Comparison of ENCODE assay signal across 8 cellular contexts in the genomic region with DNA sequence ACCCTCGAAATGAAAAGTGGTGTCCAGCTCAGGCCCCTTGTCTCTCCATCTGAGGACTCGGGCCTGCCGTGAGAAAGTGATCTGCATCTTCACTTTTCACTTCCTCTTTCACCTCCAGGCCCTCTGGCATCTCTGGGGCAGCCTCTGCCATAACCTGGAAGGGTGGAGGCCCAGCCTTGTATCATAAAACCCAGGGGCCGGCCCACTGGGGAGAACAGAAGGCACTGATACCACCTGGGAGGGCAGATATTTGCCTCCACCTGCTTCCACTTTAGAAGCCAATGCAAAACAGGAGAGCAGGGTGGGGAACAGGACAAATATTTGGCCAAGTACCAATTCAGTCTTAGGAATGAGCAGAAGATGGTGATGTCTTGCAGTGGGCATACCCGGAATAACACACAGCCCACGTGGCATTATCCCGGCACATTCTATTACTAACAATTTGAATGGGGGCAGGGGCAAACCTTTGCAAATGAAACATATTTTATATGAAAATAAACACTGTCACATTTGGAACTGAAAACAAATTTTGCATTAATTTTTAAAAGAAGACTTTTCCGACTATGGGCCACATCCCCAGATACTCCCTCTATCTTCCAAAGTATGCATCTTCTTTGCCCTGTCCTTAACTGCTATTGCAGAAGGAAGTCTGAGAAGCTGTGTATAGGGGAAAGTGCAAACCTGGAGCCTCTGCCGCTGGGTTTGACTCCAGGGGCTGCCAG.
DNase-seq lines count a peak whose midpoint lies in the region; ATAC-seq and TF ChIP-seq lines count a peak whose summit lies in the region.

No MANE protein-coding gene starts in this region.

- no peak overlapping the region for H3K18ac ChIP-seq in H9 (ENCODE audit: insufficient read length, low read depth, low read length)
- H3K18ac ChIP-seq in mesendoderm (ENCODE audit: low read length), result no peak overlapping the region

- 0 out of 7 replicates have a peak overlapping the region, but pooled peaks of 1 of the 3 experiments have one; percentile 53 for H3K27ac Mint-ChIP-seq in H9

- no CpG with 5 or more reads among the region's 9 CpGs for whole genome bisulfite sequencing in H9 (ENCODE audit: extremely low coverage, insufficient read length, low lambda C conversion rate)
- WGBS in mesendoderm (ENCODE audit: extremely low coverage, insufficient coverage, low lambda C conversion rate), result no CpG with 5 or more reads among the region's 9 CpGs

- in situ Hi-C loops in brain microvascular endothelial cell (cut with HindIII; ENCODE audit: low pct_ligation_motif_present, low sequenced_read_pairs), result no loop called here

- H2BK120ac ChIP-seq in H9 (ENCODE audit: low read depth, low read length, poor library complexity, severe bottlenecking) (no peak overlapping the region), mesendoderm (ENCODE audit: low read depth, low read length) (no peak overlapping the region)

- H3K4me3 ChIP-seq in MM.1S (ENCODE audit: low read length) (no peak overlapping the region), fibroblast of mammary gland (ENCODE audit: control insufficient read depth, low read depth, low read length) (no peak overlapping the region), brain microvascular endothelial cell (ENCODE audit: low read depth, low read length) (no peak overlapping the region), mesendoderm (ENCODE audit: low read length) (no peak overlapping the region)

- no peaks in the 10 kb centered on the region for H3K79me1 ChIP-seq in H9 (ENCODE audit: insufficient read depth, low read depth, low read length, poor library complexity, severe bottlenecking)
- no peaks in the 10 kb centered on the region for H3K79me1 ChIP-seq in mesendoderm (ENCODE audit: low read length)

- peak; percentile 33; the same call in 2 of the 3 replicates for TF ChIP-seq CTCF in H9 (conservative IDR thresholded peaks at IDR 0.05)
- TF ChIP-seq CTCF in MM.1S (IDR thresholded peaks at IDR 0.05; ENCODE audit: low read length), result no peak
- peak; percentile 10 for TF ChIP-seq CTCF in fibroblast of mammary gland (conservative IDR thresholded peaks at IDR 0.05; ENCODE audit: control insufficient read depth, insufficient read depth, low read depth, low read length)
- no peak for TF ChIP-seq CTCF in brain microvascular endothelial cell (IDR thresholded peaks at IDR 0.05; ENCODE audit: low read depth, low read length, missing control alignments)

- H3K4me2 ChIP-seq in H9 (ENCODE audit: insufficient read depth, insufficient read length, low read length), result no peak overlapping the region
- H3K4me2 ChIP-seq in MM.1S (ENCODE audit: low read depth, low read length), result peak overlapping the region; percentile 13; the same call in 1 of the 2 replicates
- H3K4me2 ChIP-seq in mesendoderm (ENCODE audit: low read length), result no peak overlapping the region

- no peak overlapping the region for H3T11ph ChIP-seq in H9 (ENCODE audit: low read length)

- H2BK5ac ChIP-seq in H9 (ENCODE audit: insufficient read length, low read length), result no peak overlapping the region
- H2BK5ac ChIP-seq in mesendoderm (ENCODE audit: low read length), result no peak overlapping the region

- H3K27ac ChIP-seq in H9 (ENCODE audit: insufficient read length, low read depth, low read length) (no peak overlapping the region), MM.1S (ENCODE audit: low read length) (no peak overlapping the region), brain microvascular endothelial cell (no peak overlapping the region), mesendoderm (ENCODE audit: low read depth, low read length) (no peak overlapping the region)

- H2AK5ac ChIP-seq in H9 (ENCODE audit: insufficient read length, low read length), result no peak overlapping the region
- H2AK5ac ChIP-seq in mesendoderm (ENCODE audit: low read length), result no peak overlapping the region

- no peaks in the 10 kb centered on the region for H3K27me3 Mint-ChIP-seq in H9 (ENCODE audit: low read depth)

- no peak overlapping the region for H3K4me3 Mint-ChIP-seq in H9

- DNase-seq in H9 (no peak), MM.1S (peak; percentile 39), fibroblast of mammary gland (ENCODE audit: low read depth) (no peak), GM03348 (ENCODE audit: low spot score) (no peak), brain microvascular endothelial cell (no peak), mesendoderm (no peak), amniotic stem cell (lab: John Stamatoyannopoulos, UW) (no peak)

- no peaks in the 10 kb centered on the region for H3K9me3 ChIP-seq in H9 (ENCODE audit: control insufficient read depth, low read depth, low read length)
- H3K9me3 ChIP-seq in MM.1S (replicated peaks; ENCODE audit: insufficient read depth, low read length), result no peaks in the 10 kb centered on the region

- H3K9me2 ChIP-seq in MM.1S (replicated peaks; ENCODE audit: insufficient read depth, low read length), result no peaks in the 10 kb centered on the region

- peaks cover 21 to 27% of the 10 kb centered on the region in 2 experiments for H3K4me1 Mint-ChIP-seq in H9

- no peak overlapping the region for H2BK20ac ChIP-seq in H9 (ENCODE audit: low read depth, low read length, poor library complexity, severe bottlenecking)

- H4K5ac ChIP-seq in H9 (ENCODE audit: insufficient read length, low read depth, low read length), result no peak overlapping the region
- no peak overlapping the region for H4K5ac ChIP-seq in mesendoderm (ENCODE audit: low read length)

- H2BK15ac ChIP-seq in H9 (ENCODE audit: low read depth, low read length) (no peak overlapping the region), mesendoderm (replicated peaks; ENCODE audit: low read depth) (no peak overlapping the region)

- H3K36me3 Mint-ChIP-seq in H9 (ENCODE audit: insufficient read depth in 1 of 3, low read depth in 3 of 3), result no peaks in the 10 kb centered on the region

- H3K79me2 ChIP-seq in H9 (ENCODE audit: insufficient read depth, low read length) (no peaks in the 10 kb centered on the region; the same call in 1 of the 2 replicates), MM.1S (ENCODE audit: low read length) (no peaks in the 10 kb centered on the region), mesendoderm (ENCODE audit: control insufficient read depth, insufficient read depth, low read length) (no peaks in the 10 kb centered on the region)

- no peaks in the 10 kb centered on the region for H3F3A ChIP-seq in MM.1S (ENCODE audit: insufficient read depth, low read length)

- H3K56ac ChIP-seq in H9 (ENCODE audit: insufficient read length, low read depth, low read length) (no peak overlapping the region), mesendoderm (ENCODE audit: low read length) (no peak overlapping the region)

- H3K9ac ChIP-seq in H9 (ENCODE audit: extremely low read depth, insufficient read length, low read length), result no peak overlapping the region
- no peak overlapping the region for H3K9ac ChIP-seq in MM.1S (ENCODE audit: low read length)
- H3K9ac ChIP-seq in mesendoderm (ENCODE audit: low read length), result no peak overlapping the region

- H2BK12ac ChIP-seq in H9 (ENCODE audit: insufficient read length, low read depth, low read length), result peak overlapping the region; percentile 41

- H4K8ac ChIP-seq in H9 (replicated peaks; ENCODE audit: insufficient read length, low read depth, low read length) (no peak overlapping the region), mesendoderm (ENCODE audit: low read depth, low read length) (no peak overlapping the region)

- no peak overlapping the region for H4K91ac ChIP-seq in H9 (ENCODE audit: insufficient read length, low read depth, low read length)

- no peaks in the 10 kb centered on the region for H3K23me2 ChIP-seq in H9 (ENCODE audit: insufficient read length, low read depth, low read length, poor library complexity, severe bottlenecking)

- no peak overlapping the region for H2AFZ ChIP-seq in H9 (ENCODE audit: low read length)
- no peak overlapping the region for H2AFZ ChIP-seq in MM.1S (ENCODE audit: low read length)

- H4K20me1 ChIP-seq in H9 (ENCODE audit: control insufficient read depth, insufficient read depth, insufficient read length), result no peaks in the 10 kb centered on the region
- H4K20me1 ChIP-seq in MM.1S (ENCODE audit: insufficient read depth, low read length), result no peaks in the 10 kb centered on the region

- no peak overlapping the region for H3K23ac ChIP-seq in H9 (ENCODE audit: insufficient read length, low read depth, low read length)
- H3K23ac ChIP-seq in mesendoderm (ENCODE audit: low read length), result no peak overlapping the region

- H3K4ac ChIP-seq in H9 (ENCODE audit: low read depth, low read length) (no peak overlapping the region), mesendoderm (ENCODE audit: low read depth, low read length) (no peak overlapping the region)

- no peaks in the 10 kb centered on the region for H3K9me3 Mint-ChIP-seq in H9

- H3K14ac ChIP-seq in H9 (ENCODE audit: insufficient read depth, low read length), result no peak overlapping the region

- peak; percentile 40 for TF ChIP-seq POLR2A in GM18505 (IDR thresholded peaks at IDR 0.05; ENCODE audit: borderline replicate concordance, extremely low read depth, insufficient read depth, insufficient read length)

- H3K4me1 ChIP-seq in H9 (ENCODE audit: insufficient read depth, low read length) (peaks cover 2% of the 10 kb centered on the region; the same call in 1 of the 2 replicates), MM.1S (ENCODE audit: low read length) (peaks cover 13% of the 10 kb centered on the region), mesendoderm (ENCODE audit: control insufficient read depth, low read depth, low read length) (no peaks in the 10 kb centered on the region)

- H3K27me3 ChIP-seq in H9 (ENCODE audit: insufficient read depth, low read length) (no peaks in the 10 kb centered on the region), MM.1S (replicated peaks; ENCODE audit: insufficient read depth, low read length) (no peaks in the 10 kb centered on the region), brain microvascular endothelial cell (replicated peaks) (no peaks in the 10 kb centered on the region), mesendoderm (ENCODE audit: insufficient read depth, low read length, poor library complexity) (no peaks in the 10 kb centered on the region)

- ATAC-seq in GM18505 (IDR thresholded peaks at IDR 0.05; ENCODE audit: unreplicated experiment), result peak; percentile 79

- H3K36me3 ChIP-seq in MM.1S (replicated peaks; ENCODE audit: insufficient read depth, low read length), result no peaks in the 10 kb centered on the region
- no peaks in the 10 kb centered on the region for H3K36me3 ChIP-seq in brain microvascular endothelial cell (replicated peaks)
- H3K36me3 ChIP-seq in mesendoderm (ENCODE audit: control insufficient read depth, insufficient read depth, low read length), result no peaks in the 10 kb centered on the region

Comparison
In these comparisons a context has a peak if more than half of its experiments do, and no peak if none do; other contexts are left out.
1. CTCF ChIP-seq: peak in H9 (single experiment) and fibroblast of mammary gland (single experiment); none in MM.1S (single experiment) and brain microvascular endothelial cell (single experiment).